In genomic region chr11:5036671-5037070, GRCh38 we compare ENCODE assay signal across 21 cellular contexts. TPM values are rescaled to one million over a fixed set of nuclear protein-coding genes. Genes with fewer than 3 reads are reported as not detected.
A peak's percentile ranks its signal among the peaks of the same experiment; 100 is the strongest.
DNase-seq lines count a peak whose midpoint lies in the region; ATAC-seq and TF ChIP-seq lines count a peak whose summit lies in the region.
"Had no signal": no experiment of that assay in that cellular context is flagged by ENCODE, and none has a peak within 500 bp of the region (broad histone marks: within the 10 kb centered on the region; RNA-seq: fewer than 3 reads in every experiment).

No MANE protein-coding gene starts in this region.

- ATAC-seq in upper lobe of right lung: no peak
- no peak for ATAC-seq in GM18520 (IDR thresholded peaks at IDR 0.05; ENCODE audit: unreplicated experiment)
- ATAC-seq: A549 had no signal

- 75% methylated on average over 2 of the region's 2 CpGs for WGBS in lower leg skin, 2 donors

- TF ChIP-seq CTCF in lower leg skin (IDR thresholded peaks at IDR 0.05): no peak
- no peak for TF ChIP-seq CTCF in upper lobe of right lung (IDR thresholded peaks at IDR 0.05)

- H3K27ac ChIP-seq in upper lobe of right lung: no peak overlapping the region
- H3K27ac ChIP-seq: A549, GM23248 had no signal

- H3K4me1 ChIP-seq in upper lobe of right lung: no peaks in the 10 kb centered on the region
- H3K4me1 ChIP-seq: A549 had no signal

- H3K36me3 ChIP-seq in upper lobe of right lung: no peaks in the 10 kb centered on the region

- no peaks in the 10 kb centered on the region for H3K27me3 ChIP-seq in upper lobe of right lung

- TF ChIP-seq POLR2A in lower leg skin (IDR thresholded peaks at IDR 0.05): no peak

- no peak overlapping the region for H3K4me3 ChIP-seq in lower leg skin (ENCODE audit: low read depth, poor library complexity, severe bottlenecking)
- no peak overlapping the region for H3K4me3 ChIP-seq in upper lobe of right lung
- H3K4me3 ChIP-seq: A549, GM23248 had no signal

- H3K9me3 ChIP-seq in upper lobe of right lung: no peaks in the 10 kb centered on the region
- H3K9me3 ChIP-seq: A549 had no signal

- intact Hi-C loops in lower leg skin (cut with DNase I; ENCODE audit: low total_unique reads): no loop called here
- intact Hi-C loops in upper lobe of right lung (cut with DNase I): no loop called here

- DNase-seq in G401 (ENCODE audit: low spot score) (peak; percentile 87), cerebellar cortex (ENCODE audit: low spot score) (peak; percentile 84), myocyte (ENCODE audit: low read depth) (peak; percentile 6), lower leg skin (ENCODE audit: low spot score in 2 of 2) (no peak), upper lobe of right lung (no peak)
- DNase-seq: 8988T; ACHN; AML-193; Calu3; CD4-positive, alpha-beta memory T cell; COR-L47; DMS53; DMS79 treated with DMSO at 0.1 percent for 48 hours; GM23248; H7; HCEC 1CT had no signal

- in situ Hi-C loops in G401 (cut with HindIII; ENCODE audit: low sequenced_read_pairs): no loop called here

RNA-seq across cellular contexts. Expression of gene OR52J3, which starts 9.7 kb away (rescaled TPM):
- not detected in 2 replicates for total RNA-seq in G401 (2014; rRNA removed; shearing (Covaris generic))
- total RNA-seq in myocyte: not detected in 2 replicates
- polyA plus RNA-seq in myocyte (2012): not detected
- total RNA-seq in lower leg skin: not detected
- not detected for total RNA-seq in upper lobe of right lung
- total RNA-seq: Calu3; CD4-positive, alpha-beta memory T cell; Daoy; GM23248; H1; H7 had no signal
- polyA plus RNA-seq: A549; BJ; CD4-positive, alpha-beta memory T cell; GM23248; H1 had no signal

RNA-seq across cellular contexts. Expression of gene OR52E2, which starts 22.8 kb away (rescaled TPM):
- not detected in 2 replicates for total RNA-seq in G401 (2014; rRNA removed; shearing (Covaris generic))
- total RNA-seq in myocyte: not detected in 2 replicates
- polyA plus RNA-seq in myocyte (2012): not detected
- total RNA-seq in lower leg skin: 1 to 10 TPM in 1 of 4 donors, not detected in 3; 2.7 TPM
- not detected for total RNA-seq in upper lobe of right lung
- total RNA-seq: Calu3; CD4-positive, alpha-beta memory T cell; Daoy; GM23248; H1; H7 had no signal
- polyA plus RNA-seq: A549; BJ; CD4-positive, alpha-beta memory T cell; GM23248; H1 had no signal

RNA-seq across cellular contexts. Expression of gene OR52E1, which starts 32.7 kb away (rescaled TPM):
- total RNA-seq in G401 (2014; rRNA removed; shearing (Covaris generic)): not detected in 2 replicates
- total RNA-seq in myocyte (not detected in 2 replicates), lower leg skin (not detected), upper lobe of right lung (not detected)
- not detected for polyA plus RNA-seq in myocyte (2012)
- total RNA-seq: Calu3; CD4-positive, alpha-beta memory T cell; Daoy; GM23248; H1; H7 had no signal
- polyA plus RNA-seq: A549; BJ; CD4-positive, alpha-beta memory T cell; GM23248; H1 had no signal

RNA-seq across cellular contexts. Expression of gene OR51L1, which starts 42.0 kb away (rescaled TPM):
- not detected in 2 replicates for total RNA-seq in G401 (2014; rRNA removed; shearing (Covaris generic))
- total RNA-seq in myocyte: not detected in 2 replicates
- not detected for polyA plus RNA-seq in myocyte (2012)
- not detected for total RNA-seq in lower leg skin
- not detected for total RNA-seq in upper lobe of right lung
- total RNA-seq: Calu3; CD4-positive, alpha-beta memory T cell; Daoy; GM23248; H1; H7 had no signal
- polyA plus RNA-seq: A549; BJ; CD4-positive, alpha-beta memory T cell; GM23248; H1 had no signal

Comparison
In these comparisons a context has a peak if more than half of its experiments do, and no peak if none do; other contexts are left out.
1. DNase-seq: peak in G401 (single experiment), cerebellar cortex (single experiment) and myocyte (single experiment); none in lower leg skin (0 of 2) and upper lobe of right lung (single experiment).